In genomic region chr17:28320215-28321061, GRCh38 we compare ENCODE assay signal across 1 cellular context.
TF ChIP-seq lines count a peak whose summit lies in the region.

No MANE protein-coding gene starts in this region.

TF ChIP-seq in H1, 55 proteins besides CTCF, POLR2A, EP300 and RAD21:
- TF ChIP-seq MAFK (IDR thresholded peaks at IDR 0.05; ENCODE audit: low read depth, low read length) (no peak), SIRT6 (IDR thresholded peaks at IDR 0.05; ENCODE audit: low read length) (no peak), HDAC2 (IDR thresholded peaks at IDR 0.05; ENCODE audit: borderline replicate concordance in 1 of 2, low read depth in 2 of 2, low read length in 2 of 2) (no peak), HDAC6 (IDR thresholded peaks at IDR 0.05; ENCODE audit: low read depth, low read length) (no peak), SRF (IDR thresholded peaks at IDR 0.05; ENCODE audit: low read depth, low read length) (no peak), SIX5 (IDR thresholded peaks at IDR 0.05; ENCODE audit: low read depth, low read length) (no peak), POLR2AphosphoS5 (IDR thresholded peaks at IDR 0.05; ENCODE audit: low read depth, low read length) (no peak), NANOG (IDR thresholded peaks at IDR 0.05; ENCODE audit: insufficient read depth, low read depth, low read length, poor library complexity, severe bottlenecking) (no peak), BRCA1 (IDR thresholded peaks at IDR 0.05; ENCODE audit: low read depth, low read length) (no peak), TEAD4 (IDR thresholded peaks at IDR 0.05; ENCODE audit: low read depth, low read length) (no peak), CBX8 (IDR thresholded peaks at IDR 0.05; ENCODE audit: borderline replicate concordance, low read depth, low read length) (no peak)
- TF ChIP-seq, protein P1, sequence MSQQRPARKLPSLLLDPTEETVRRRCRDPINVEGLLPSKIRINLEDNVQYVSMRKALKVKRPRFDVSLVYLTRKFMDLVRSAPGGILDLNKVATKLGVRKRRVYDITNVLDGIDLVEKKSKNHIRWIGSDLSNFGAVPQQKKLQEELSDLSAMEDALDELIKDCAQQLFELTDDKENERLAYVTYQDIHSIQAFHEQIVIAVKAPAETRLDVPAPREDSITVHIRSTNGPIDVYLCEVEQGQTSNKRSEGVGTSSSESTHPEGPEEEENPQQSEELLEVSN (IDR thresholded peaks at IDR 0.05), result no peak
- TF ChIP-seq, protein P2, sequence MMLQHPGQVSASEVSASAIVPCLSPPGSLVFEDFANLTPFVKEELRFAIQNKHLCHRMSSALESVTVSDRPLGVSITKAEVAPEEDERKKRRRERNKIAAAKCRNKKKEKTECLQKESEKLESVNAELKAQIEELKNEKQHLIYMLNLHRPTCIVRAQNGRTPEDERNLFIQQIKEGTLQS (IDR thresholded peaks at IDR 0.05; ENCODE audit: insufficient read depth, low read depth, low read length), result no peak
- TF ChIP-seq, protein P3, sequence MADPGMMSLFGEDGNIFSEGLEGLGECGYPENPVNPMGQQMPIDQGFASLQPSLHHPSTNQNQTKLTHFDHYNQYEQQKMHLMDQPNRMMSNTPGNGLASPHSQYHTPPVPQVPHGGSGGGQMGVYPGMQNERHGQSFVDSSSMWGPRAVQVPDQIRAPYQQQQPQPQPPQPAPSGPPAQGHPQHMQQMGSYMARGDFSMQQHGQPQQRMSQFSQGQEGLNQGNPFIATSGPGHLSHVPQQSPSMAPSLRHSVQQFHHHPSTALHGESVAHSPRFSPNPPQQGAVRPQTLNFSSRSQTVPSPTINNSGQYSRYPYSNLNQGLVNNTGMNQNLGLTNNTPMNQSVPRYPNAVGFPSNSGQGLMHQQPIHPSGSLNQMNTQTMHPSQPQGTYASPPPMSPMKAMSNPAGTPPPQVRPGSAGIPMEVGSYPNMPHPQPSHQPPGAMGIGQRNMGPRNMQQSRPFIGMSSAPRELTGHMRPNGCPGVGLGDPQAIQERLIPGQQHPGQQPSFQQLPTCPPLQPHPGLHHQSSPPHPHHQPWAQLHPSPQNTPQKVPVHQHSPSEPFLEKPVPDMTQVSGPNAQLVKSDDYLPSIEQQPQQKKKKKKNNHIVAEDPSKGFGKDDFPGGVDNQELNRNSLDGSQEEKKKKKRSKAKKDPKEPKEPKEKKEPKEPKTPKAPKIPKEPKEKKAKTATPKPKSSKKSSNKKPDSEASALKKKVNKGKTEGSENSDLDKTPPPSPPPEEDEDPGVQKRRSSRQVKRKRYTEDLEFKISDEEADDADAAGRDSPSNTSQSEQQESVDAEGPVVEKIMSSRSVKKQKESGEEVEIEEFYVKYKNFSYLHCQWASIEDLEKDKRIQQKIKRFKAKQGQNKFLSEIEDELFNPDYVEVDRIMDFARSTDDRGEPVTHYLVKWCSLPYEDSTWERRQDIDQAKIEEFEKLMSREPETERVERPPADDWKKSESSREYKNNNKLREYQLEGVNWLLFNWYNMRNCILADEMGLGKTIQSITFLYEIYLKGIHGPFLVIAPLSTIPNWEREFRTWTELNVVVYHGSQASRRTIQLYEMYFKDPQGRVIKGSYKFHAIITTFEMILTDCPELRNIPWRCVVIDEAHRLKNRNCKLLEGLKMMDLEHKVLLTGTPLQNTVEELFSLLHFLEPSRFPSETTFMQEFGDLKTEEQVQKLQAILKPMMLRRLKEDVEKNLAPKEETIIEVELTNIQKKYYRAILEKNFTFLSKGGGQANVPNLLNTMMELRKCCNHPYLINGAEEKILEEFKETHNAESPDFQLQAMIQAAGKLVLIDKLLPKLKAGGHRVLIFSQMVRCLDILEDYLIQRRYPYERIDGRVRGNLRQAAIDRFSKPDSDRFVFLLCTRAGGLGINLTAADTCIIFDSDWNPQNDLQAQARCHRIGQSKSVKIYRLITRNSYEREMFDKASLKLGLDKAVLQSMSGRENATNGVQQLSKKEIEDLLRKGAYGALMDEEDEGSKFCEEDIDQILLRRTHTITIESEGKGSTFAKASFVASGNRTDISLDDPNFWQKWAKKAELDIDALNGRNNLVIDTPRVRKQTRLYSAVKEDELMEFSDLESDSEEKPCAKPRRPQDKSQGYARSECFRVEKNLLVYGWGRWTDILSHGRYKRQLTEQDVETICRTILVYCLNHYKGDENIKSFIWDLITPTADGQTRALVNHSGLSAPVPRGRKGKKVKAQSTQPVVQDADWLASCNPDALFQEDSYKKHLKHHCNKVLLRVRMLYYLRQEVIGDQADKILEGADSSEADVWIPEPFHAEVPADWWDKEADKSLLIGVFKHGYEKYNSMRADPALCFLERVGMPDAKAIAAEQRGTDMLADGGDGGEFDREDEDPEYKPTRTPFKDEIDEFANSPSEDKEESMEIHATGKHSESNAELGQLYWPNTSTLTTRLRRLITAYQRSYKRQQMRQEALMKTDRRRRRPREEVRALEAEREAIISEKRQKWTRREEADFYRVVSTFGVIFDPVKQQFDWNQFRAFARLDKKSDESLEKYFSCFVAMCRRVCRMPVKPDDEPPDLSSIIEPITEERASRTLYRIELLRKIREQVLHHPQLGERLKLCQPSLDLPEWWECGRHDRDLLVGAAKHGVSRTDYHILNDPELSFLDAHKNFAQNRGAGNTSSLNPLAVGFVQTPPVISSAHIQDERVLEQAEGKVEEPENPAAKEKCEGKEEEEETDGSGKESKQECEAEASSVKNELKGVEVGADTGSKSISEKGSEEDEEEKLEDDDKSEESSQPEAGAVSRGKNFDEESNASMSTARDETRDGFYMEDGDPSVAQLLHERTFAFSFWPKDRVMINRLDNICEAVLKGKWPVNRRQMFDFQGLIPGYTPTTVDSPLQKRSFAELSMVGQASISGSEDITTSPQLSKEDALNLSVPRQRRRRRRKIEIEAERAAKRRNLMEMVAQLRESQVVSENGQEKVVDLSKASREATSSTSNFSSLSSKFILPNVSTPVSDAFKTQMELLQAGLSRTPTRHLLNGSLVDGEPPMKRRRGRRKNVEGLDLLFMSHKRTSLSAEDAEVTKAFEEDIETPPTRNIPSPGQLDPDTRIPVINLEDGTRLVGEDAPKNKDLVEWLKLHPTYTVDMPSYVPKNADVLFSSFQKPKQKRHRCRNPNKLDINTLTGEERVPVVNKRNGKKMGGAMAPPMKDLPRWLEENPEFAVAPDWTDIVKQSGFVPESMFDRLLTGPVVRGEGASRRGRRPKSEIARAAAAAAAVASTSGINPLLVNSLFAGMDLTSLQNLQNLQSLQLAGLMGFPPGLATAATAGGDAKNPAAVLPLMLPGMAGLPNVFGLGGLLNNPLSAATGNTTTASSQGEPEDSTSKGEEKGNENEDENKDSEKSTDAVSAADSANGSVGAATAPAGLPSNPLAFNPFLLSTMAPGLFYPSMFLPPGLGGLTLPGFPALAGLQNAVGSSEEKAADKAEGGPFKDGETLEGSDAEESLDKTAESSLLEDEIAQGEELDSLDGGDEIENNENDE (IDR thresholded peaks at IDR 0.05; ENCODE audit: insufficient replicate concordance, low read length), result no peak
TF ChIP-seq in H1: peak in this region for 0.
